Comparison of ENCODE assay signal across 1 cellular context in the genomic region with DNA sequence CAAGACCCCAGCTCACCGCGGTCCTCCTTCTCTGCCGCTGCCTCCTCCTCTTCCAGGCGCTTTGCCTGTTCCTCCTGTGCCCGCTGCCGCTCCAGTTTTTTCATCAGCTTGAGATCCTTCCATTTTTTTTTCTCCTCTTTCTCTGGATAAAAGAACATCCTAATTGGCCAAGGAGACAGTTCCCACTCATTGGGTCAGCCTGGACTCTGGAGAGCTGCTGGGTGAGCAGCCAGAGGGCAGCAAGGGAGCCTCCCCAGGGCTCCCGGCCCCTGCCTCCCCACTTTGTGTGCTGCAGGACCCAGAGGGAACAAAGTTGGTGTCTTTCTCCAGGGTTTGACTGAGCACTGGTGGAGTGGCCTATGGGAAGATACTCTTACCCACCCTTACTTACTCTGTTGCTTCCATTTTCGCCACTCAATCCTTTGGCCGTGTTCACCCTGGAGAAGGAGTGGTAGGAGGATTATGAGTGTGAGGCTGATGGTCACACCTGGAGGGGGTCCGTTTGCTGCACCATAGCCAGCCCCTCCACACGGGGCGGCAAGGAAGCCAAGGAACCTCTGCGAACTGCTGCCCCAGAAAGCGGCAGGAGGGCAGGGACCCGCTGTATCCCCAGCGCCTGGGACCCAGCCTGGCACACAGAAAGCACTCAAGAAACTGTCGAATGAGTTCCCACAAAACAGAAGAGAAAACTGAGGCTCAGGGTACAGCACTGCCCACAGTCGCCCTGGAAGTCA.
TF ChIP-seq lines count a peak whose summit lies in the region.

No MANE protein-coding gene starts in this region.

TF ChIP-seq in endothelial cell of umbilical vein, 7 proteins besides CTCF, POLR2A, EP300 and RAD21:
- TF ChIP-seq POLR2AphosphoS5 (IDR thresholded peaks at IDR 0.05; ENCODE audit: insufficient read depth, low read depth, low read length), result no peak
- no peak for TF ChIP-seq FOS (IDR thresholded peaks at IDR 0.05; ENCODE audit: borderline replicate concordance, insufficient read depth, low read length)
- TF ChIP-seq EZH2 (IDR thresholded peaks at IDR 0.05; ENCODE audit: borderline replicate concordance, low read depth, low read length, severe bottlenecking), result no peak
- TF ChIP-seq JUN (IDR thresholded peaks at IDR 0.05; ENCODE audit: borderline replicate concordance, insufficient read depth, insufficient read length, low read depth), result no peak
- TF ChIP-seq, protein P1, sequence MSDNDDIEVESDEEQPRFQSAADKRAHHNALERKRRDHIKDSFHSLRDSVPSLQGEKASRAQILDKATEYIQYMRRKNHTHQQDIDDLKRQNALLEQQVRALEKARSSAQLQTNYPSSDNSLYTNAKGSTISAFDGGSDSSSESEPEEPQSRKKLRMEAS (IDR thresholded peaks at IDR 0.05; ENCODE audit: insufficient read depth, insufficient read length), result no peak
- no peak for TF ChIP-seq MYC (IDR thresholded peaks at IDR 0.05; ENCODE audit: low read depth, low read length)
- no peak for TF ChIP-seq GATA2 (IDR thresholded peaks at IDR 0.05; ENCODE audit: insufficient read depth, insufficient read length, low read depth, low read length)
